In the genomic region with DNA sequence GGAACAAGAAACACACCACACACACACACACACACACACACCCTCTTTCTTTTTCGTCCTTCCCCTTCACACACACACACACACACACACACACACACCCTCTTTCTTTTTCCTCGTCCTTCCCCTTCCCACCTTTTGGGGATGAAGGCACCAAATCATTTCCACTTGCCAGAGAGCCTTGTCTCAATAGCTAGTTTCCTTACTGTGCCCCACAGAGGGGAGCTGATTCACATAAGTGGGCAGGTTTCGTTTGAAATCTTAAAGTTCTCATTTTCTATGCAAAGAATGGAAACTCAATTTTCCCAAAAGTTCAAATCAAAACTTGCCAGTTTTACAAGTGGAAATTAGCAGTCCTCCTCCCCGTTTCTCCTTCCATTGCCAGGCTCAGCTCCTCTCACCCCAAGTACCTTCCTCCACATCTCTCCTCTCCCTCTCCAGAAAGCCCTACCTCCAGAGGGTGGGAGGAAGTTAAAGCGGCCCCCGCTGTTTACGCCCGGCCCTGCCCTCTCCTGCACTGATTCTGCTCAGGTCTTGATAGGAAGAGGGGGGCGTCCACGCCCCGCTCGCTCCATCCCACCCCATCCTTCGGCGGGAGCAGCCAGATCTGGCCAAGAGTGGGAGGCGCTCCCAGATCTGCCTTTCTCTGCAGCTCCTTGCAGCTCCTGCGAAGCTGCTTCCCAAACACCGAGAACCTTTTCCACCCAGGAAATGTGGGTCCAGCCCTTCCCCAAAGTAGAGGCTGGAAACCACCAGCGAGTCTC, we compare ENCODE assay signal across 9 cellular contexts. TPM values are rescaled to one million over a fixed set of nuclear protein-coding genes. Genes with fewer than 3 reads are reported as not detected.
DNase-seq lines count a peak whose midpoint lies in the region; ATAC-seq and TF ChIP-seq lines count a peak whose summit lies in the region.
"Had no signal": no experiment of that assay in that cellular context is flagged by ENCODE, and none has a peak within 500 bp of the region (broad histone marks: within the 10 kb centered on the region; RNA-seq: fewer than 3 reads in every experiment).

No MANE protein-coding gene starts in this region.

- peaks cover 22% of the 10 kb centered on the region for H3K27me3 ChIP-seq in left ventricle myocardium inferior (ENCODE audit: low read depth)
- H3K27me3 ChIP-seq: adrenal gland had no signal

- H3K4me1 Mint-ChIP-seq in T-helper 17 cell: peaks cover 8% of the 10 kb centered on the region

- H3K4me3 ChIP-seq in left ventricle myocardium inferior: peak overlapping the region; percentile 93

- no peak overlapping the region for H3K27ac Mint-ChIP-seq in T-helper 17 cell

- H3K4me1 ChIP-seq in left ventricle myocardium inferior: peaks cover 25% of the 10 kb centered on the region

- peaks cover 5% of the 10 kb centered on the region for H3K36me3 Mint-ChIP-seq in T-helper 17 cell (ENCODE audit: low read depth)

- peak; percentile 13 for DNase-seq in GM13976 (ENCODE audit: low spot score)
- no peak for DNase-seq in T-helper 17 cell
- peak; percentile 17 for DNase-seq in left ventricle myocardium inferior
- DNase-seq in pons (ENCODE audit: low spot score): peak; percentile 64
- DNase-seq in NCI-H2107 treated with DMSO at 0.1 percent for 48 hours (lab: John Stamatoyannopoulos, UW; ENCODE audit: unreplicated experiment): no peak
- no peak for DNase-seq in dedifferentiated amniotic fluid mesenchymal stem cell (ENCODE audit: extremely low spot score)
- no peak for DNase-seq in GM20000 (ENCODE audit: low spot score)

- TF ChIP-seq CTCF in GM13976 (IDR thresholded peaks at IDR 0.05; ENCODE audit: borderline replicate concordance, control extremely low read depth, extremely low read depth, insufficient read depth, missing control alignments) (no peak), left ventricle myocardium inferior (IDR thresholded peaks at IDR 0.05; ENCODE audit: borderline replicate concordance) (no peak), GM20000 (IDR thresholded peaks at IDR 0.05; ENCODE audit: extremely low read depth, missing control alignments) (no peak)

- H3K4me3 Mint-ChIP-seq in T-helper 17 cell: peak overlapping the region; percentile 72

- H3K9me3 ChIP-seq in T-helper 17 cell (ENCODE audit: control insufficient read depth, low read length, poor library complexity, severe bottlenecking) (no peaks in the 10 kb centered on the region), left ventricle myocardium inferior (replicated peaks) (no peaks in the 10 kb centered on the region)
- H3K9me3 ChIP-seq: adrenal gland had no signal

- no peaks in the 10 kb centered on the region for H3K36me3 ChIP-seq in left ventricle myocardium inferior
- H3K36me3 ChIP-seq: adrenal gland had no signal

- in situ Hi-C loops in GM13976 (cut with MboI; ENCODE audit: low sequenced_read_pairs, unreplicated experiment): no loop called here

- H3K27me3 Mint-ChIP-seq in T-helper 17 cell: peaks cover 47% of the 10 kb centered on the region

- ATAC-seq in T-helper 17 cell: no peak
- no peak for ATAC-seq in HG03469 (IDR thresholded peaks at IDR 0.05; ENCODE audit: unreplicated experiment)

- peak overlapping the region; percentile 61 for H3K27ac ChIP-seq in left ventricle myocardium inferior (replicated peaks)

- intact Hi-C loops in left ventricle myocardium inferior (cut with micrococcal nuclease): no loop called here

RNA-seq across cellular contexts. Expression of gene CTTNBP2, which starts 1.3 kb away (rescaled TPM):
- total RNA-seq in T-helper 17 cell (under 1 TPM in 1 of 2 donors, not detected in 1; 0.39 TPM), left ventricle myocardium inferior (1.2 TPM)

Comparison
In these comparisons a context has a peak if more than half of its experiments do, and no peak if none do; other contexts are left out.
1. DNase-seq: peak in GM13976 (single experiment), left ventricle myocardium inferior (single experiment) and pons (single experiment); none in T-helper 17 cell (0 of 3), NCI-H2107 treated with DMSO at 0.1 percent for 48 hours (single experiment), dedifferentiated amniotic fluid mesenchymal stem cell (single experiment) and GM20000 (single experiment).